Comparison of ENCODE assay signal across 1 cellular context in genomic region chr22:27111796-27112195, GRCh38.
TF ChIP-seq lines count a peak whose summit lies in the region.

No MANE protein-coding gene starts in this region.

TF ChIP-seq in IMR-90, 13 proteins besides CTCF, POLR2A, EP300 and RAD21:
- TF ChIP-seq FOS (IDR thresholded peaks at IDR 0.05; ENCODE audit: low read depth, low read length) (no peak), SMC3 (IDR thresholded peaks at IDR 0.05; ENCODE audit: low read depth, low read length) (no peak), MAFK (IDR thresholded peaks at IDR 0.05; ENCODE audit: low read depth, low read length) (no peak), BHLHE40 (IDR thresholded peaks at IDR 0.05; ENCODE audit: low read depth, low read length) (no peak), CEBPB (IDR thresholded peaks at IDR 0.05; ENCODE audit: low read depth, low read length) (no peak), RCOR1 (IDR thresholded peaks at IDR 0.05; ENCODE audit: insufficient replicate concordance, low read length) (no peak)
